ENCODE assay signal across 8 cellular contexts in genomic region chr2:136117909-136118818, GRCh38. TPM values are rescaled to one million over a fixed set of nuclear protein-coding genes. Genes with fewer than 3 reads are reported as not detected.
DNase-seq lines count a peak whose midpoint lies in the region; ATAC-seq and TF ChIP-seq lines count a peak whose summit lies in the region.

TSS of gene CXCR4 (minus strand) at chr2:136118149. CDS start at chr2:136118060, 89 bp downstream.

- peaks cover 23% of the 10 kb centered on the region for H3K36me3 Mint-ChIP-seq in natural killer cell treated with Interleukin-12 subunit alpha and Interleukin-12 subunit beta and Interleukin-15 and Interleukin-18, amount 100 ng/mL, for 72 hours

- peaks cover 0 to 99% (median 7%) of the 10 kb centered on the region in 4 donors for H3K27me3 ChIP-seq in esophagus squamous epithelium

- no peaks in the 10 kb centered on the region for H3K36me3 ChIP-seq in esophagus squamous epithelium

- ATAC-seq in GM18502 (IDR thresholded peaks at IDR 0.05; ENCODE audit: poor library complexity, unreplicated experiment): peak; percentile 21
- ATAC-seq in HG03521 (IDR thresholded peaks at IDR 0.05; ENCODE audit: unreplicated experiment): peak; percentile 23
- ATAC-seq in natural killer cell treated with Interleukin-12 subunit alpha and Interleukin-12 subunit beta and Interleukin-15 and Interleukin-18, amount 100 ng/mL, for 72 hours: peak; percentile 65 to 77

- TF ChIP-seq POLR2A in esophagus squamous epithelium (IDR thresholded peaks at IDR 0.05): peak in 2 of 4 donors; percentile 85 to 92

- peaks cover 0 to 9% of the 10 kb centered on the region in 2 donors for H3K27me3 Mint-ChIP-seq in natural killer cell treated with Interleukin-12 subunit alpha and Interleukin-12 subunit beta and Interleukin-15 and Interleukin-18, amount 100 ng/mL, for 72 hours

- intact Hi-C loops in esophagus squamous epithelium (cut with DNase I): no loop called here

- DNase-seq in NOMO-1 (lab: John Stamatoyannopoulos, UW; ENCODE audit: unreplicated experiment in 2 of 2) (peak; percentile 68 to 84), activated T-cell treated with anti-CD3 and anti-CD28 coated beads for 4 hours (peak; percentile 74), esophagus squamous epithelium (lab: John Stamatoyannopoulos, UW) (peak; percentile 54), T1000 (lab: John Stamatoyannopoulos, UW) (no peak)
- peak; percentile 78 for DNase-seq in natural killer cell treated with Interleukin-12 subunit alpha and Interleukin-12 subunit beta and Interleukin-15 and Interleukin-18, amount 100 ng/mL, for 72 hours (ENCODE audit: low spot score)
- peak; percentile 86 to 97 (median 92) for DNase-seq in stimulated activated naive CD4-positive, alpha-beta T cell (lab: John Stamatoyannopoulos, UW)

- H3K27ac ChIP-seq in esophagus squamous epithelium: peak within 1 kb of the TSS; percentile 67 to 88 (median 76)

- H3K4me3 Mint-ChIP-seq in natural killer cell treated with Interleukin-12 subunit alpha and Interleukin-12 subunit beta and Interleukin-15 and Interleukin-18, amount 100 ng/mL, for 72 hours: peak within 1 kb of the TSS; percentile 89

- H3K4me1 ChIP-seq in esophagus squamous epithelium: peaks cover 14 to 48% (median 35%) of the 10 kb centered on the region in 3 donors

- H3K4me3 ChIP-seq in esophagus squamous epithelium: peak within 1 kb of the TSS; percentile 30 to 71 (median 49)

- peak in 1 of 6 experiments; percentile 4 for TF ChIP-seq CTCF in esophagus squamous epithelium (IDR thresholded peaks at IDR 0.05)

- H3K9me3 ChIP-seq in esophagus squamous epithelium: no peaks in the 10 kb centered on the region

- 2 to 3% methylated on average over 18 to 30 of the region's 50 CpGs for WGBS in esophagus squamous epithelium, 2 donors

- H3K9me3 Mint-ChIP-seq in natural killer cell treated with Interleukin-12 subunit alpha and Interleukin-12 subunit beta and Interleukin-15 and Interleukin-18, amount 100 ng/mL, for 72 hours: no peaks in the 10 kb centered on the region

- H3K4me1 Mint-ChIP-seq in natural killer cell treated with Interleukin-12 subunit alpha and Interleukin-12 subunit beta and Interleukin-15 and Interleukin-18, amount 100 ng/mL, for 72 hours (ENCODE audit: low read depth in 2 of 2): peaks cover 30 to 41% of the 10 kb centered on the region in 2 donors

- peak within 1 kb of the TSS; percentile 68 to 73 for H3K27ac Mint-ChIP-seq in natural killer cell treated with Interleukin-12 subunit alpha and Interleukin-12 subunit beta and Interleukin-15 and Interleukin-18, amount 100 ng/mL, for 72 hours

RNA-seq across cellular contexts. Expression of gene CXCR4, which starts in this region (rescaled TPM):
- total RNA-seq in esophagus squamous epithelium: 10 to 100 TPM in 2 of 4 donors, 1 to 10 TPM in 2; 5.7 to 28.6 (median 10.0) TPM
- 10 to 100 TPM; 72.1 to 74.8 TPM for total RNA-seq in natural killer cell treated with Interleukin-12 subunit alpha and Interleukin-12 subunit beta and Interleukin-15 and Interleukin-18, amount 100 ng/mL, for 72 hours

Comparison
In these comparisons a context has a peak if more than half of its experiments do, and no peak if none do; other contexts are left out.
1. ATAC-seq: peak in every context shown above with its lines; median percentile 71 in natural killer cell treated with Interleukin-12 subunit alpha and Interleukin-12 subunit beta and Interleukin-15 and Interleukin-18, amount 100 ng/mL, for 72 hours; 23 in HG03521; 21 in GM18502.